ENCODE assay signal across 1 cellular context in genomic region chr16:81097230-81097629, GRCh38.
TF ChIP-seq lines count a peak whose summit lies in the region.

No MANE protein-coding gene starts in this region.

TF ChIP-seq in HepG2, 621 proteins besides CTCF, POLR2A, EP300 and RAD21:
- no peak for TF ChIP-seq ZNF281 (CRISPR knock-in tag; IDR thresholded peaks at IDR 0.05; ENCODE audit: borderline replicate concordance)
- peak; percentile 34; the same call in 1 of the 2 replicates for TF ChIP-seq NFE2L2 (IDR thresholded peaks at IDR 0.05; ENCODE audit: low read length)
